In the genomic region with DNA sequence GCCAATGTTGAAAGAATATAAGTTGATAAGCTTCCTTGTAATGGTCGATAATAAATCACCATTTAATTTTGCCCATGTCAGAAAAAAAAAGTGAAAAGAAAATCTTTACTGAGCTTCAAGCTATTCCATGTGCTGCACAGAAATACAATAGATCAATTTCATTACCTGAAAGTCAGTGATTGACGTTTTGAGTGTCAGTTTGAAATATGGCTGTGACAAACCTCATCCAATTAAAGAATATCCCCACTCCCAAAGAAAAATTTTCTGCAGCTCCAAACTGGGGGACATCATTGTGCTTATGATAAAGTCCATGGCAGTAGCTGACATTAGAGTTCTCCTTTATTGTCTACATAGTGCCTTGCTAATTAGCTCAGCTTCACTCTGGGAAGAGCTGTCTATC, we compare ENCODE assay signal across 24 cellular contexts.
"Had no signal": no experiment of that assay in that cellular context is flagged by ENCODE, and none has a peak within 500 bp of the region (broad histone marks: within the 10 kb centered on the region; RNA-seq: fewer than 3 reads in every experiment).

No MANE protein-coding gene starts in this region.

- H2AFZ ChIP-seq: hepatocyte had no signal

- ATAC-seq: effector memory CD8-positive, alpha-beta T cell; esophagus mucosa; foreskin keratinocyte; gastrocnemius medialis; gastroesophageal sphincter; heart left ventricle; heart right ventricle had no signal

- H3K27ac ChIP-seq: colonic mucosa, coronary artery, dorsolateral prefrontal cortex, epithelial cell of prostate, esophagus muscularis mucosa, esophagus squamous epithelium, foreskin keratinocyte, gastrocnemius medialis, gastroesophageal sphincter, heart left ventricle, heart right ventricle, hepatocyte had no signal

- H3K4me1 ChIP-seq: colonic mucosa, esophagus muscularis mucosa, esophagus squamous epithelium, foreskin keratinocyte, gastrocnemius medialis, gastroesophageal sphincter, heart left ventricle, heart right ventricle had no signal

- H3K27me3 ChIP-seq: colonic mucosa, esophagus muscularis mucosa, esophagus squamous epithelium, foreskin keratinocyte, gastrocnemius medialis, gastroesophageal sphincter, heart left ventricle, heart right ventricle, hepatocyte had no signal

- H3K27ac Mint-ChIP-seq: dendritic cell treated with granulocyte-macrophage colony-stimulating factor and Interleukin-4, amounts not matched to agents 40 ng/mL and 50 ng/mL, for 4 days; effector memory CD8-positive, alpha-beta T cell had no signal

- H3K27me3 Mint-ChIP-seq: dendritic cell treated with granulocyte-macrophage colony-stimulating factor and Interleukin-4, amounts not matched to agents 40 ng/mL and 50 ng/mL, for 4 days; effector memory CD8-positive, alpha-beta T cell had no signal

- H3K4me3 Mint-ChIP-seq: dendritic cell treated with granulocyte-macrophage colony-stimulating factor and Interleukin-4, amounts not matched to agents 40 ng/mL and 50 ng/mL, for 4 days; effector memory CD8-positive, alpha-beta T cell had no signal

- DNase-seq: colonic mucosa; cortex of kidney; dermis blood vessel endothelial cell; dorsolateral prefrontal cortex; effector CD4-positive, alpha-beta T cell; effector CD8-positive, alpha-beta T cell; effector memory CD4-positive, alpha-beta T cell; effector memory CD8-positive, alpha-beta T cell; erythroblast; esophagus squamous epithelium; foreskin fibroblast; foreskin keratinocyte; gastrocnemius medialis; glutamatergic neuron; head of caudate nucleus; heart left ventricle; heart right ventricle had no signal

- H3K4me2 ChIP-seq: hepatocyte had no signal

- H3K79me2 ChIP-seq: hepatocyte had no signal

- H3K4me3 ChIP-seq: colonic mucosa, coronary artery, dorsolateral prefrontal cortex, esophagus muscularis mucosa, esophagus squamous epithelium, gastrocnemius medialis, gastroesophageal sphincter, heart left ventricle, heart right ventricle, hepatocyte had no signal

- H3K9me3 ChIP-seq: colonic mucosa, esophagus muscularis mucosa, esophagus squamous epithelium, gastrocnemius medialis had no signal

- H3K36me3 ChIP-seq: colonic mucosa, esophagus muscularis mucosa, esophagus squamous epithelium, gastrocnemius medialis, gastroesophageal sphincter, heart left ventricle, heart right ventricle had no signal
